ENCODE assay signal across 11 cellular contexts in the genomic region with DNA sequence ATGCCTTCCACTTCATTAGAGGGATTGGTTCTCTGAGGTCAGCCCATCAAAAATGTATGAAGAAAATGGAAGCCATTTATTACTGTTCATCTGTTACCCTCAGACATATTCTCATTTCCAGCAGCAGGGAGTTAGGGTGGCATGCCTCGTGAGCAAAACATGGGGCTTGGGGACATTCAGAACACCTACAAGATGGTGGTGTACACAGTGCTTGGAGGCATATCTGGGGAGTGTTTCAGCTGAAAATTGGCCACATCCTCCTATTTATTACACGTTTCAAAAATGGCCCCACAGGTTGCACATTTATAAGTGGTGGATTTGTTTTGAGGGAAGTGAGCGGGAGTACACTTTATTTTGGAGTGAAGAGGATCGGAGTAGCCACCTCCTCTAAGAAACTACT.
DNase-seq lines count a peak whose midpoint lies in the region; ATAC-seq and TF ChIP-seq lines count a peak whose summit lies in the region.
"Had no signal": no experiment of that assay in that cellular context is flagged by ENCODE, and none has a peak within 500 bp of the region (broad histone marks: within the 10 kb centered on the region; RNA-seq: fewer than 3 reads in every experiment).

No MANE protein-coding gene starts in this region.

- intact Hi-C loops in activated T-helper 2 cell treated with anti-CD3 and anti-CD28 coated beads, Interferon-gamma antibody, Interleukin-2, Interleukin-4, amounts not matched to agents 10 μg/mL and 5 μg/mL and 100 μg/mL, durations not matched to agents 14 hours and 24 hours and 36 hours (cut with micrococcal nuclease) = loop anchor here (5.0 to 10.0 kb wide), 7 partner anchors 39 to 656 kb away; partner anchors contain the start of genes BMI1 and MSRB2

- no peak overlapping the region for H3K27ac ChIP-seq in thoracic aorta
- H3K27ac ChIP-seq: neutrophil had no signal

- DNase-seq in activated naive CD4-positive, alpha-beta T cell treated with anti-CD3 and anti-CD28 coated beads, Interleukin-2, amount 10 ng/mL, durations not matched to agents 7 days and 5 days = no peak
- DNase-seq in activated naive CD4-positive, alpha-beta T cell treated with anti-CD3 and anti-CD28 coated beads, Interleukin-2, amount 50 U/mL, for 16 hours = no peak
- no peak for DNase-seq in activated T-helper 2 cell treated with anti-CD3 and anti-CD28 coated beads, Interferon-gamma antibody, Interleukin-2, Interleukin-4, amounts not matched to agents 10 μg/mL and 5 μg/mL and 100 μg/mL, durations not matched to agents 14 hours and 24 hours and 36 hours (ENCODE audit: low spot score)
- DNase-seq in thoracic aorta (ENCODE audit: low spot score) = no peak
- no peak for DNase-seq in central memory CD4-positive, alpha-beta T cell
- DNase-seq in NCI-H1048 (lab: John Stamatoyannopoulos, UW) = no peak
- DNase-seq: amygdala, T-helper 9 cell had no signal

- H3K36me3 ChIP-seq in mucosa of stomach (ENCODE audit: control insufficient read depth, insufficient read depth, low read length) = no peaks in the 10 kb centered on the region
- no peaks in the 10 kb centered on the region for H3K36me3 ChIP-seq in thoracic aorta
- H3K36me3 ChIP-seq: neutrophil had no signal

- H3K27ac Mint-ChIP-seq in activated naive CD4-positive, alpha-beta T cell treated with anti-CD3 and anti-CD28 coated beads, Interleukin-2, amount 10 ng/mL, durations not matched to agents 7 days and 5 days = peak overlapping the region; percentile 98
- H3K27ac Mint-ChIP-seq in activated T-helper 2 cell treated with anti-CD3 and anti-CD28 coated beads, Interferon-gamma antibody, Interleukin-2, Interleukin-4, amounts not matched to agents 10 μg/mL and 5 μg/mL and 100 μg/mL, durations not matched to agents 14 hours and 24 hours and 36 hours = no peak overlapping the region

- TF ChIP-seq CTCF in thoracic aorta (IDR thresholded peaks at IDR 0.05) = no peak

- peak overlapping the region; percentile 76 for H3K4me3 ChIP-seq in mucosa of stomach (ENCODE audit: low read length)
- peak overlapping the region; percentile 77 for H3K4me3 ChIP-seq in thoracic aorta

- no peak for ATAC-seq in thoracic aorta (ENCODE audit: insufficient number of reproducible peaks, low FRiP score, low read depth)
- ATAC-seq in GM19351 (IDR thresholded peaks at IDR 0.05; ENCODE audit: unreplicated experiment) = no peak

- peak overlapping the region; percentile 88 for H3K4me3 Mint-ChIP-seq in activated naive CD4-positive, alpha-beta T cell treated with anti-CD3 and anti-CD28 coated beads, Interleukin-2, amount 10 ng/mL, durations not matched to agents 7 days and 5 days
- H3K4me3 Mint-ChIP-seq in activated T-helper 2 cell treated with anti-CD3 and anti-CD28 coated beads, Interferon-gamma antibody, Interleukin-2, Interleukin-4, amounts not matched to agents 10 μg/mL and 5 μg/mL and 100 μg/mL, durations not matched to agents 14 hours and 24 hours and 36 hours (ENCODE audit: low read depth) = peak overlapping the region; percentile 89

- no peaks in the 10 kb centered on the region for H3K27me3 ChIP-seq in mucosa of stomach (ENCODE audit: control insufficient read depth, insufficient read depth, low read length)
- no peaks in the 10 kb centered on the region for H3K27me3 ChIP-seq in thoracic aorta (replicated peaks; ENCODE audit: insufficient read depth)

- peaks cover 40% of the 10 kb centered on the region for H3K27me3 Mint-ChIP-seq in activated naive CD4-positive, alpha-beta T cell treated with anti-CD3 and anti-CD28 coated beads, Interleukin-2, amount 10 ng/mL, durations not matched to agents 7 days and 5 days
- H3K27me3 Mint-ChIP-seq in activated T-helper 2 cell treated with anti-CD3 and anti-CD28 coated beads, Interferon-gamma antibody, Interleukin-2, Interleukin-4, amounts not matched to agents 10 μg/mL and 5 μg/mL and 100 μg/mL, durations not matched to agents 14 hours and 24 hours and 36 hours (ENCODE audit: low read depth) = peaks cover 13% of the 10 kb centered on the region

- CTCF ChIA-PET in activated naive CD4-positive, alpha-beta T cell treated with anti-CD3 and anti-CD28 coated beads, Interleukin-2, amount 10 ng/mL, durations not matched to agents 7 days and 5 days (lab: Charles Lee) = no interaction called here

- H3K36me3 Mint-ChIP-seq in activated naive CD4-positive, alpha-beta T cell treated with anti-CD3 and anti-CD28 coated beads, Interleukin-2, amount 10 ng/mL, durations not matched to agents 7 days and 5 days = peaks cover 1% of the 10 kb centered on the region
- peaks cover 4% of the 10 kb centered on the region for H3K36me3 Mint-ChIP-seq in activated T-helper 2 cell treated with anti-CD3 and anti-CD28 coated beads, Interferon-gamma antibody, Interleukin-2, Interleukin-4, amounts not matched to agents 10 μg/mL and 5 μg/mL and 100 μg/mL, durations not matched to agents 14 hours and 24 hours and 36 hours (ENCODE audit: low read depth)

- peaks cover 5% of the 10 kb centered on the region for H3K4me1 ChIP-seq in mucosa of stomach (ENCODE audit: control insufficient read depth, insufficient read depth, low read length)
- H3K4me1 ChIP-seq in thoracic aorta (ENCODE audit: control insufficient read depth in 1 of 2, low read depth in 2 of 2) = peaks cover 15 to 22% of the 10 kb centered on the region in 2 donors

- H3K9ac ChIP-seq in mucosa of stomach (ENCODE audit: low read length) = peak overlapping the region; percentile 95

- H3K9me3 ChIP-seq in mucosa of stomach (ENCODE audit: control insufficient read depth, low read length) (no peaks in the 10 kb centered on the region), thoracic aorta (no peaks in the 10 kb centered on the region)
- H3K9me3 ChIP-seq: neutrophil had no signal

- peaks cover 35% of the 10 kb centered on the region for H3K4me1 Mint-ChIP-seq in activated naive CD4-positive, alpha-beta T cell treated with anti-CD3 and anti-CD28 coated beads, Interleukin-2, amount 10 ng/mL, durations not matched to agents 7 days and 5 days
- H3K4me1 Mint-ChIP-seq in activated T-helper 2 cell treated with anti-CD3 and anti-CD28 coated beads, Interferon-gamma antibody, Interleukin-2, Interleukin-4, amounts not matched to agents 10 μg/mL and 5 μg/mL and 100 μg/mL, durations not matched to agents 14 hours and 24 hours and 36 hours (ENCODE audit: low read depth) = peaks cover 37% of the 10 kb centered on the region

- H3K9me3 Mint-ChIP-seq in activated naive CD4-positive, alpha-beta T cell treated with anti-CD3 and anti-CD28 coated beads, Interleukin-2, amount 10 ng/mL, durations not matched to agents 7 days and 5 days = no peaks in the 10 kb centered on the region
- no peaks in the 10 kb centered on the region for H3K9me3 Mint-ChIP-seq in activated T-helper 2 cell treated with anti-CD3 and anti-CD28 coated beads, Interferon-gamma antibody, Interleukin-2, Interleukin-4, amounts not matched to agents 10 μg/mL and 5 μg/mL and 100 μg/mL, durations not matched to agents 14 hours and 24 hours and 36 hours
